Comparison of ENCODE assay signal across 20 cellular contexts in genomic region chr5:52466749-52467148, GRCh38.
"Had no signal": no experiment of that assay in that cellular context is flagged by ENCODE, and none has a peak within 500 bp of the region (broad histone marks: within the 10 kb centered on the region; RNA-seq: fewer than 3 reads in every experiment).

No MANE protein-coding gene starts in this region.

- H3K9me2 ChIP-seq: SK-N-SH had no signal

- H3K9ac ChIP-seq: SK-N-SH had no signal

- H3K9me3 ChIP-seq: SK-N-SH had no signal

- ATAC-seq: HepG2 had no signal

- H3K4me2 ChIP-seq: SK-N-SH had no signal

- DNase-seq: IMR-90; Karpas-422; KG1; MM.1S; NCI-H1092 treated with DMSO at 0.1 percent for 48 hours; NCI-H1436; NCI-H187; NCI-H2029; NCI-H2081 treated with DMSO at 0.1 percent for 48 hours; NCI-H2171; NCI-H226; NCI-H510A; NCI-H524 treated with DMSO at 0.1 percent for 48 hours; NCI-H774; NK-92 treated with Interleukin-12 subunit alpha and Interleukin-12 subunit beta, amount 100 ng/mL, for 24 hours; RPMI8226; SHP77; SK-N-SH; SW 1271 had no signal
